Comparison of ENCODE assay signal across 11 cellular contexts in the genomic region with DNA sequence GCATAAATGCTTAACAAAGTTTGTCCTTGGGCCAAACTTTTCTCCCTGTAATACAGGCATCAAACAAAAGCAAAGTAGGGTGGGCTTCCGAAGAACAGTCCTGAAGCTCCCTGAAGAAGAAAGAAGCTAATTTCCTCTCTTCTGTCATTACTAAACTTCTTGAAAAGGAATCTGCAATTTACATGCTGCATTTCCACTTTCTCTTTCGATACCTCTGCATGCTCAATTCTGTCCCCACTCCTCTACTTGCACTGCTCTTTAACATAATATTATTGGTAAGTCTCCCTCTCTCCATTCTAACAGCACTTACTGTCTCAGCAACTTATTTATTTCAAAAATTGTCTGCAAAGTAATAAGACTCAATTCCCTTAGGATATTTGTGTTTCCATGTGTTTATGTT. TPM values are rescaled to one million over a fixed set of nuclear protein-coding genes. Genes with fewer than 3 reads are reported as not detected.
A peak's percentile ranks its signal among the peaks of the same experiment; 100 is the strongest.
DNase-seq lines count a peak whose midpoint lies in the region; ATAC-seq and TF ChIP-seq lines count a peak whose summit lies in the region.
"Had no signal": no experiment of that assay in that cellular context is flagged by ENCODE, and none has a peak within 500 bp of the region (broad histone marks: within the 10 kb centered on the region; RNA-seq: fewer than 3 reads in every experiment).

No MANE protein-coding gene starts in this region.

- H3K4me3 ChIP-seq in GM12865 (ENCODE audit: low read depth, low read length), result no peak overlapping the region; the same call in 1 of the 2 replicates
- no peak overlapping the region for H3K4me3 ChIP-seq in GM23338
- peak overlapping the region in 1 of 2 donors; percentile 37 for H3K4me3 ChIP-seq in muscle layer of duodenum (ENCODE audit: low read depth in 1 of 2, low read length in 2 of 2)
- H3K4me3 ChIP-seq: lung had no signal

- peaks cover 34% of the 10 kb centered on the region for H3K4me1 Mint-ChIP-seq in GM23338
- H3K4me1 Mint-ChIP-seq in T-cell, result peaks cover 46 to 52% (median 47%) of the 10 kb centered on the region in 3 donors

- H3K27me3 ChIP-seq in GM23338 (ENCODE audit: insufficient read depth) (no peaks in the 10 kb centered on the region), muscle layer of duodenum (ENCODE audit: low read depth, low read length) (no peaks in the 10 kb centered on the region)

- peak overlapping the region; percentile 35 for H3K4me2 ChIP-seq in GM23338

- peaks cover 10% of the 10 kb centered on the region for H3K27me3 Mint-ChIP-seq in GM23338 (ENCODE audit: insufficient read depth, low read depth, poor library complexity)
- no peaks in the 10 kb centered on the region for H3K27me3 Mint-ChIP-seq in T-cell

- CTCF ChIA-PET in T-cell (lab: Charles Lee), result interaction anchor here (0.5 to 0.7 kb wide), 2 partner anchors 130 to 257 kb away, joined by 3 to 8 read pairs; no protein-coding TSS in a partner anchor

- 0 out of 2 replicates have a peak, but pooled peaks cover 7% of the 10 kb centered on the region for H3F3A ChIP-seq in GM23338 (replicated peaks; ENCODE audit: low read depth)

- no peak overlapping the region for H3K4me3 Mint-ChIP-seq in GM23338
- H3K4me3 Mint-ChIP-seq in T-cell, result peak overlapping the region; percentile 3 to 36 (median 18)

- DNase-seq in GM12865 (ENCODE audit: low read depth), result peak; percentile 59
- no peak for DNase-seq in GM23338 (ENCODE audit: low spot score)
- DNase-seq in T-cell, result no peak
- no peak for DNase-seq in amygdala (lab: John Stamatoyannopoulos, UW)
- DNase-seq in mucosa of gallbladder (ENCODE audit: low spot score), result no peak
- no peak for DNase-seq in SK-N-DZ (ENCODE audit: low spot score)
- DNase-seq: activated CD4-positive, alpha-beta T cell treated with anti-CD3 and anti-CD28 coated beads for 4 hours; NCI-H526 had no signal

- peaks cover 6% of the 10 kb centered on the region for H3K79me2 ChIP-seq in GM23338 (replicated peaks; ENCODE audit: insufficient read depth)

- no peak overlapping the region for H3K27ac Mint-ChIP-seq in GM23338
- H3K27ac Mint-ChIP-seq in T-cell, result peak overlapping the region; percentile 63 to 68

- H2AFZ ChIP-seq in GM23338, result 0 out of 2 replicates have a peak overlapping the region, but pooled peaks have one; percentile 3

- H3K9me2 ChIP-seq in GM23338 (ENCODE audit: insufficient read depth), result no peaks in the 10 kb centered on the region

- peaks cover 57% of the 10 kb centered on the region for H3K4me1 ChIP-seq in GM23338 (ENCODE audit: insufficient read depth)
- H3K4me1 ChIP-seq in muscle layer of duodenum (ENCODE audit: control insufficient read depth in 1 of 2, insufficient read depth in 2 of 2, low read length in 2 of 2), result peaks cover 4 to 12% of the 10 kb centered on the region in 2 donors

- peak overlapping the region; percentile 57 for H3K27ac ChIP-seq in GM23338 (ENCODE audit: low read depth)
- peak overlapping the region; percentile 74 for H3K27ac ChIP-seq in muscle layer of duodenum (ENCODE audit: low read length)

- H3K36me3 ChIP-seq in GM23338 (ENCODE audit: insufficient read depth) (no peaks in the 10 kb centered on the region), muscle layer of duodenum (ENCODE audit: control insufficient read depth in 1 of 2, insufficient read depth in 2 of 2, low read length in 2 of 2) (no peaks in the 10 kb centered on the region)

- no peaks in the 10 kb centered on the region for H3K9me3 ChIP-seq in muscle layer of duodenum (ENCODE audit: control insufficient read depth in 1 of 2, low read length in 2 of 2)

- H3K36me3 Mint-ChIP-seq in GM23338 (ENCODE audit: low read depth) (no peaks in the 10 kb centered on the region; the same call in 2 of the 3 replicates), T-cell (no peaks in the 10 kb centered on the region)

- POLR2A ChIA-PET in T-cell (lab: Charles Lee), result interaction anchor here (0.6 to 0.7 kb wide), 3 partner anchors 10 to 1723 kb away, joined by 3 to 7 read pairs (median 4); no protein-coding TSS in a partner anchor

- peaks cover 5% of the 10 kb centered on the region; the same call in 1 of the 2 replicates for H4K20me1 ChIP-seq in GM23338 (replicated peaks; ENCODE audit: insufficient read depth)

- ATAC-seq in GM23338 (no peak), T-cell (replicated peaks in 1 of 4) (no peak), HG03460 (IDR thresholded peaks at IDR 0.05; ENCODE audit: unreplicated experiment) (no peak)

- H3K9me3 Mint-ChIP-seq in GM23338, result no peaks in the 10 kb centered on the region
- H3K9me3 Mint-ChIP-seq in T-cell, result no peaks in the 10 kb centered on the region

- no peak for TF ChIP-seq CTCF in GM12865 (IDR thresholded peaks at IDR 0.05; ENCODE audit: insufficient read depth, low read depth, low read length, missing control alignments)
- no peak for TF ChIP-seq CTCF in GM23338 (conservative IDR thresholded peaks at IDR 0.05; ENCODE audit: low read depth in 2 of 2)

TF ChIP-seq in GM23338, 12 proteins besides CTCF, POLR2A, EP300 and RAD21 (continues in another document):
- TF ChIP-seq JUNB (IDR thresholded peaks at IDR 0.05; ENCODE audit: unreplicated experiment) (no peak), EZH2phosphoT487 (IDR thresholded peaks at IDR 0.05; ENCODE audit: unreplicated experiment) (no peak), EZH2 (IDR thresholded peaks at IDR 0.05; ENCODE audit: low read depth, unreplicated experiment) (no peak), CREB1 (CRISPR knock-in tag; IDR thresholded peaks at IDR 0.05; ENCODE audit: low read depth) (no peak), NANOG (IDR thresholded peaks at IDR 0.05; ENCODE audit: borderline replicate concordance) (no peak), STAT1 (IDR thresholded peaks at IDR 0.05; ENCODE audit: unreplicated experiment) (no peak)
- TF ChIP-seq, protein P1, sequence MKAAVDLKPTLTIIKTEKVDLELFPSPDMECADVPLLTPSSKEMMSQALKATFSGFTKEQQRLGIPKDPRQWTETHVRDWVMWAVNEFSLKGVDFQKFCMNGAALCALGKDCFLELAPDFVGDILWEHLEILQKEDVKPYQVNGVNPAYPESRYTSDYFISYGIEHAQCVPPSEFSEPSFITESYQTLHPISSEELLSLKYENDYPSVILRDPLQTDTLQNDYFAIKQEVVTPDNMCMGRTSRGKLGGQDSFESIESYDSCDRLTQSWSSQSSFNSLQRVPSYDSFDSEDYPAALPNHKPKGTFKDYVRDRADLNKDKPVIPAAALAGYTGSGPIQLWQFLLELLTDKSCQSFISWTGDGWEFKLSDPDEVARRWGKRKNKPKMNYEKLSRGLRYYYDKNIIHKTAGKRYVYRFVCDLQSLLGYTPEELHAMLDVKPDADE (IDR thresholded peaks at IDR 0.05), result no peak

RNA-seq across cellular contexts. Expression of gene PLPP1, which starts 3.9 kb away (rescaled TPM):
- 92.0 and 97.1 TPM in 2 replicates for total RNA-seq in GM23338 (2014; rRNA removed; shearing (Covaris generic))
- polyA plus RNA-seq in GM23338 (2016; fragmentation: Nextera tagmentation; extraction: Ambion mirVana), result 39.1 and 42.1 TPM in 2 replicates
- 10 to 100 TPM in 2 of 5 donors, 1 to 10 TPM in 3; 7.2 to 15.5 (median 8.6) TPM for total RNA-seq in T-cell
- total RNA-seq in mucosa of gallbladder, result 146 TPM
- 10.9 and 15.5 TPM in 2 replicates for polyA plus RNA-seq in SK-N-DZ (2014; cell fraction: cytosol; rRNA removed)
- 15.5 and 20.6 TPM in 2 replicates for polyA plus RNA-seq in SK-N-DZ (2014; cell fraction: nucleus; rRNA removed)
